17 cellular contexts compared by ENCODE assay signal in the genomic region with DNA sequence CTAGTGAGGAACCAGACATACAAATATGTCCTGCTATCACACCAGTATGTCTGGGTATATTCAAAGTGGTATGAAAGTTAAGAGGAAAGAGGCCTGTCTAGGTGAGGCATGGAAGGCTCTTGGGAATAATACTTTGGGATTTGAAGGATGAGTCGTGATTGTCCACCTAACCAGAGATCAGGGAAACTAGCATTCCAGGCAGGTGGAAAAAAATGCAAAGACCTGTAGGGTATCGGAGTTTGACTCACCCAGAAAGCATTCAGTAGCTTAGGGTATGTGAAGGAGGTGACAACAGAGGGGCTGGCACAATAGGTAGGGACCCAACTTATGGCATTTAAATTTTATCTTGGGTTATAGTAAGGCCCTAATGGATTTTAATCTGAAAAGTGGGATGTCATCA. TPM values are rescaled to one million over a fixed set of nuclear protein-coding genes. Genes with fewer than 3 reads are reported as not detected.
DNase-seq lines count a peak whose midpoint lies in the region; ATAC-seq, FAIRE-seq and TF ChIP-seq lines count a peak whose summit lies in the region.
"Had no signal": no experiment of that assay in that cellular context is flagged by ENCODE, and none has a peak within 500 bp of the region (broad histone marks: within the 10 kb centered on the region; RNA-seq: fewer than 3 reads in every experiment).

No MANE protein-coding gene starts in this region.

- no peaks in the 10 kb centered on the region; a peak in 1 of 5 replicates for H3K27me3 ChIP-seq in HepG2 (ENCODE audit: control insufficient read depth in 1 of 2, insufficient read depth in 2 of 2, low read length in 2 of 2)
- H3K27me3 ChIP-seq in right lobe of liver = no peaks in the 10 kb centered on the region
- no peaks in the 10 kb centered on the region for H3K27me3 ChIP-seq in uterus
- H3K27me3 ChIP-seq: BE2C, right atrium auricular region, stomach had no signal

- H3K27me3 Mint-ChIP-seq in activated T-helper 17 cell treated with anti-CD3 and anti-CD28 coated beads, Interleukin-2, amount 50 U/mL, for 72 hours = no peaks in the 10 kb centered on the region
- no peaks in the 10 kb centered on the region for H3K27me3 Mint-ChIP-seq in memory B cell

- H2AFZ ChIP-seq in HepG2 (ENCODE audit: low read length) = no peak overlapping the region

- peak overlapping the region; percentile 90; the same call in 1 of the 2 replicates for H3K4me2 ChIP-seq in HepG2 (ENCODE audit: low read depth, low read length)

- no peaks in the 10 kb centered on the region for H3K9me3 Mint-ChIP-seq in activated T-helper 17 cell treated with anti-CD3 and anti-CD28 coated beads, Interleukin-2, amount 50 U/mL, for 72 hours
- H3K9me3 Mint-ChIP-seq in memory B cell = no peaks in the 10 kb centered on the region

- in situ Hi-C loops in HepG2 (cut with HindIII; ENCODE audit: extremely low pct_ligation_motif_present, low pct_unique_long_range_greater_than_20kb) = no loop called here

- H3K4me1 ChIP-seq in HepG2 (ENCODE audit: insufficient read depth, low read length) (peaks cover 64% of the 10 kb centered on the region), right lobe of liver (peaks cover 0 to 46% (median 25%) of the 10 kb centered on the region in 4 donors), uterus (peaks cover 4 to 11% of the 10 kb centered on the region in 2 donors)
- H3K4me1 ChIP-seq: BE2C had no signal

- peaks cover 47% of the 10 kb centered on the region for H3K4me1 Mint-ChIP-seq in activated T-helper 17 cell treated with anti-CD3 and anti-CD28 coated beads, Interleukin-2, amount 50 U/mL, for 72 hours
- peaks cover 43% of the 10 kb centered on the region for H3K4me1 Mint-ChIP-seq in memory B cell

- H3K27ac Mint-ChIP-seq in activated T-helper 17 cell treated with anti-CD3 and anti-CD28 coated beads, Interleukin-2, amount 50 U/mL, for 72 hours = peak overlapping the region; percentile 83
- no peak overlapping the region for H3K27ac Mint-ChIP-seq in memory B cell

- intact Hi-C loops in HepG2 (cut with micrococcal nuclease; ENCODE audit: unreplicated experiment) = loop anchor here (10.0 kb wide), 2 partner anchors 68 to 192 kb away; a partner anchor contains a TSS
- intact Hi-C loops in right lobe of liver (cut with DNase I) = no loop called here
- intact Hi-C loops in uterus (cut with DNase I; ENCODE audit: low total_unique reads) = loop anchor here (5.0 kb wide), 1 partner anchor 66 kb away; a partner anchor contains a TSS

- TF ChIP-seq POLR2A in HepG2 (IDR thresholded peaks at IDR 0.05; ENCODE audit: insufficient read depth in 1 of 2, low read depth in 2 of 2, low read length in 2 of 2) = no peak
- no peak for TF ChIP-seq POLR2A in right lobe of liver (IDR thresholded peaks at IDR 0.05)
- TF ChIP-seq POLR2A in uterus (IDR thresholded peaks at IDR 0.05) = no peak

- H3K36me3 ChIP-seq in HepG2 (replicated peaks in 1 of 2; ENCODE audit: control insufficient read depth in 1 of 2, insufficient read depth in 2 of 2, low read length in 2 of 2) = peaks cover 10 to 12% of the 10 kb centered on the region in 2 experiments; a peak in 4 of 5 replicates
- H3K36me3 ChIP-seq in right lobe of liver = peaks cover 0 to 27% (median 3%) of the 10 kb centered on the region in 4 donors
- no peaks in the 10 kb centered on the region for H3K36me3 ChIP-seq in uterus

- ATAC-seq in HepG2 (no peak), right lobe of liver (no peak), memory B cell (ENCODE audit: low read depth) (no peak)
- ATAC-seq in activated T-helper 17 cell treated with anti-CD3 and anti-CD28 coated beads, Interleukin-2, amount 50 U/mL, for 72 hours (replicated peaks) = no peak

- WGBS in HepG2 (ENCODE audit: low lambda C conversion rate) = 72% methylated on average over 2 of the region's 2 CpGs
- 93% methylated on average over 2 of the region's 2 CpGs for whole genome bisulfite sequencing in right lobe of liver (ENCODE audit: insufficient coverage, low coverage, low lambda C conversion rate, missing lambda C conversion rate)

- no peak for TF ChIP-seq RAD21 in HepG2 (CRISPR knock-in tag; IDR thresholded peaks at IDR 0.05)

- TF ChIP-seq CTCF in HepG2 (CRISPR knock-in tag; IDR thresholded peaks at IDR 0.05) (no peak), right lobe of liver (IDR thresholded peaks at IDR 0.05) (no peak), uterus (IDR thresholded peaks at IDR 0.05) (no peak)

- BruUV-seq in HepG2 (replicated peaks; lab: Mats Ljungman, UMichigan) = no TSS peak

- POLR2A ChIA-PET in HepG2 (lab: Yijun Ruan, JAX) = no interaction called here

- H3K36me3 Mint-ChIP-seq in activated T-helper 17 cell treated with anti-CD3 and anti-CD28 coated beads, Interleukin-2, amount 50 U/mL, for 72 hours (ENCODE audit: low read depth) = peaks cover 47% of the 10 kb centered on the region
- H3K36me3 Mint-ChIP-seq in memory B cell = peaks cover 17% of the 10 kb centered on the region

- H3K27ac ChIP-seq in HepG2 (ENCODE audit: extremely low read length, insufficient read depth, low read length) (no peak overlapping the region), right lobe of liver (no peak overlapping the region), uterus (peak overlapping the region; percentile 83 to 89)

- H3K9me3 ChIP-seq in HepG2 (ENCODE audit: low read length) (no peaks in the 10 kb centered on the region), right lobe of liver (no peaks in the 10 kb centered on the region), uterus (no peaks in the 10 kb centered on the region)
- H3K9me3 ChIP-seq: BE2C, right atrium auricular region, stomach had no signal

- no peak for FAIRE-seq in HepG2 (lab: Jason Lieb, UNC)
- FAIRE-seq: HTR-8/SVneo had no signal

- CTCF ChIA-PET in HepG2 (lab: Yijun Ruan, JAX; ENCODE audit: low intra/inter-chr PET ratio, low total read pairs) = no interaction called here

- H3K4me3 ChIP-seq in HepG2 (replicated peaks in 1 of 3; ENCODE audit: insufficient read depth in 1 of 3, low read depth in 2 of 3, low read length in 3 of 3) (no peak overlapping the region), right lobe of liver (no peak overlapping the region), uterus (no peak overlapping the region)

- H3K9ac ChIP-seq in HepG2 (ENCODE audit: insufficient read depth, low read depth, low read length) = no peak overlapping the region

- peaks cover 13% of the 10 kb centered on the region for H3K79me2 ChIP-seq in HepG2 (ENCODE audit: insufficient read depth, low read length)

- DNase-seq in HepG2 (ENCODE audit: low spot score) = no peak
- no peak for DNase-seq in right lobe of liver
- DNase-seq in memory B cell (ENCODE audit: low spot score in 2 of 2) = no peak
- no peak for DNase-seq in uterus
- no peak for DNase-seq in NCI-H774 (lab: John Stamatoyannopoulos, UW)
- no peak for DNase-seq in NCI-H146 treated with DMSO at 0.1 percent for 48 hours (lab: John Stamatoyannopoulos, UW; ENCODE audit: unreplicated experiment)
- no peak for DNase-seq in NCI-H2029 (lab: John Stamatoyannopoulos, UW)
- DNase-seq: BE2C, GDM1, NCI-H1417, NCI-H510A, stomach had no signal

- no peaks in the 10 kb centered on the region; the same call in 1 of the 2 replicates for H4K20me1 ChIP-seq in HepG2 (ENCODE audit: insufficient read depth, low read length)

- TF ChIP-seq EP300 in HepG2 (IDR thresholded peaks at IDR 0.05; ENCODE audit: low read depth in 2 of 2, low read length in 2 of 2) (no peak), HepG2 (CRISPR knock-in tag; IDR thresholded peaks at IDR 0.05; ENCODE audit: borderline replicate concordance) (no peak)

- peak overlapping the region; percentile 88 for H3K4me3 Mint-ChIP-seq in activated T-helper 17 cell treated with anti-CD3 and anti-CD28 coated beads, Interleukin-2, amount 50 U/mL, for 72 hours
- H3K4me3 Mint-ChIP-seq in memory B cell = peak overlapping the region; percentile 92

RNA-seq across cellular contexts. Expression of a gene that starts 0.9 kb away (rescaled TPM):
- total RNA-seq in HepG2 (2016; rRNA removed; fragmentation: Illumina TruSeq; extraction: Trizol) = 15.3 and 17.4 TPM in 2 replicates
- 1.1 and 1.3 TPM in 2 replicates for total RNA-seq in HepG2 (2016; cell fraction: cytosol; rRNA removed; fragmentation: Illumina TruSeq; extraction: Trizol; ENCODE audit: low read depth)
- total RNA-seq in HepG2 (2016; cell fraction: insoluble cytoplasmic fraction; rRNA removed; fragmentation: Illumina TruSeq; extraction: Trizol) = 15.1 and 16.2 TPM in 2 replicates
- total RNA-seq in HepG2 (2016; cell fraction: membrane; rRNA removed; fragmentation: Illumina TruSeq; extraction: Trizol) = 5.5 and 6.0 TPM in 2 replicates
- total RNA-seq in HepG2 (2016; cell fraction: nucleus; rRNA removed; fragmentation: Illumina TruSeq; extraction: Trizol) = 11.1 and 12.7 TPM in 2 replicates
- 2.5 and 3.7 TPM in 2 replicates for polyA plus RNA-seq in HepG2 (2011; rRNA removed)
- polyA plus RNA-seq in HepG2 (2011; cell fraction: cytosol; rRNA removed) = 2.9 and 3.6 TPM in 2 replicates
- polyA plus RNA-seq in HepG2 (2011; cell fraction: nucleus; rRNA removed) = 3.9 and 4.0 TPM in 2 replicates
- 6.1 and 8.3 TPM in 2 replicates for polyA plus RNA-seq in HepG2 (2012)
- polyA plus RNA-seq in HepG2 (2016; cell fraction: cytosol; fragmentation: Illumina TruSeq; extraction: Trizol; ENCODE audit: low read depth) = 0.40 and 0.53 TPM in 2 replicates
- 9.9 TPM in 2 replicates for polyA plus RNA-seq in HepG2 (2016; cell fraction: insoluble cytoplasmic fraction; fragmentation: Illumina TruSeq; extraction: Trizol; ENCODE audit: low read depth)
- polyA plus RNA-seq in HepG2 (2016; cell fraction: membrane; fragmentation: Illumina TruSeq; extraction: Trizol; ENCODE audit: low read depth) = 2.0 TPM in 2 replicates
- 7.0 and 7.4 TPM in 2 replicates for polyA plus RNA-seq in HepG2 (2016; cell fraction: nucleus; fragmentation: Illumina TruSeq; extraction: Trizol; ENCODE audit: insufficient read depth, low read depth)
- 9.4 and 12.7 TPM in 2 replicates for polyA minus RNA-seq in HepG2 (2011; rRNA and poly(A)+ RNA removed; ENCODE audit: low replicate concordance)
- polyA minus RNA-seq in HepG2 (2011; cell fraction: cytosol; rRNA and poly(A)+ RNA removed) = 4.7 and 7.7 TPM in 2 replicates
- polyA minus RNA-seq in HepG2 (2011; cell fraction: nucleus; rRNA and poly(A)+ RNA removed) = 12.1 and 12.8 TPM in 2 replicates
- 10 to 100 TPM in 3 of 6 experiments, 1 to 10 TPM in 3; 9.4 to 11.7 (median 10.0) TPM for total RNA-seq in right lobe of liver
- 10 to 100 TPM; 13.2 to 18.1 TPM for total RNA-seq in activated T-helper 17 cell treated with anti-CD3 and anti-CD28 coated beads, Interleukin-2, amount 50 U/mL, for 72 hours
- 10 to 100 TPM in 2 of 4 donors, 1 to 10 TPM in 2; 3.8 to 22.9 (median 10.6) TPM for total RNA-seq in uterus

RNA-seq across cellular contexts. Expression of a gene that starts 1.9 kb away (rescaled TPM):
- total RNA-seq in HepG2 (2016; rRNA removed; fragmentation: Illumina TruSeq; extraction: Trizol) (91.4 and 109 TPM in 2 replicates), right lobe of liver (100 to 1,000 TPM in 1 of 6 experiments, 10 to 100 TPM in 5; 51.7 to 105 (median 60.8) TPM), uterus (100 to 1,000 TPM in 3 of 4 donors, 10 to 100 TPM in 1; 77.4 to 273 (median 122) TPM)
- 58.0 and 67.8 TPM in 2 replicates for total RNA-seq in HepG2 (2016; cell fraction: cytosol; rRNA removed; fragmentation: Illumina TruSeq; extraction: Trizol; ENCODE audit: low read depth)
- 93.2 and 123 TPM in 2 replicates for total RNA-seq in HepG2 (2016; cell fraction: insoluble cytoplasmic fraction; rRNA removed; fragmentation: Illumina TruSeq; extraction: Trizol)
- 81.4 and 93.0 TPM in 2 replicates for total RNA-seq in HepG2 (2016; cell fraction: membrane; rRNA removed; fragmentation: Illumina TruSeq; extraction: Trizol)
- 56.8 and 68.2 TPM in 2 replicates for total RNA-seq in HepG2 (2016; cell fraction: nucleus; rRNA removed; fragmentation: Illumina TruSeq; extraction: Trizol)
- 135 and 140 TPM in 2 replicates for polyA plus RNA-seq in HepG2 (2011; rRNA removed)
- polyA plus RNA-seq in HepG2 (2011; cell fraction: cytosol; rRNA removed) = 137 and 195 TPM in 2 replicates
- polyA plus RNA-seq in HepG2 (2011; cell fraction: nucleus; rRNA removed) = 91.2 and 100 TPM in 2 replicates
- 62.4 and 85.6 TPM in 2 replicates for polyA plus RNA-seq in HepG2 (2012)
- 87.4 and 101 TPM in 2 replicates for polyA plus RNA-seq in HepG2 (2016; cell fraction: cytosol; fragmentation: Illumina TruSeq; extraction: Trizol; ENCODE audit: low read depth)
- polyA plus RNA-seq in HepG2 (2016; cell fraction: insoluble cytoplasmic fraction; fragmentation: Illumina TruSeq; extraction: Trizol; ENCODE audit: low read depth) = 119 and 134 TPM in 2 replicates
- 90.2 and 107 TPM in 2 replicates for polyA plus RNA-seq in HepG2 (2016; cell fraction: membrane; fragmentation: Illumina TruSeq; extraction: Trizol; ENCODE audit: low read depth)
- 144 and 151 TPM in 2 replicates for polyA plus RNA-seq in HepG2 (2016; cell fraction: nucleus; fragmentation: Illumina TruSeq; extraction: Trizol; ENCODE audit: insufficient read depth, low read depth)
- polyA minus RNA-seq in HepG2 (2011; rRNA and poly(A)+ RNA removed; ENCODE audit: low replicate concordance) = 60.5 and 88.3 TPM in 2 replicates
- polyA minus RNA-seq in HepG2 (2011; cell fraction: cytosol; rRNA and poly(A)+ RNA removed) = 29.7 and 35.1 TPM in 2 replicates
- polyA minus RNA-seq in HepG2 (2011; cell fraction: nucleus; rRNA and poly(A)+ RNA removed) = 20.3 and 21.4 TPM in 2 replicates
- total RNA-seq in activated T-helper 17 cell treated with anti-CD3 and anti-CD28 coated beads, Interleukin-2, amount 50 U/mL, for 72 hours = 10 to 100 TPM; 87.6 to 98.9 TPM

RNA-seq across cellular contexts. Expression of a gene that starts 7.2 kb away (rescaled TPM):
- total RNA-seq in HepG2 (2016; rRNA removed; fragmentation: Illumina TruSeq; extraction: Trizol) (0.24 TPM in 1 of 2 replicates, not detected in the other), right lobe of liver (1 to 10 TPM in 2 of 6 experiments, under 1 TPM in 1, not detected in 3; 0.68 to 1.5 (median 1.2) TPM), uterus (1 to 10 TPM in 1 of 4 donors, under 1 TPM in 1, not detected in 2; 0.62 to 2.1 TPM)
- total RNA-seq in HepG2 (2016; cell fraction: cytosol; rRNA removed; fragmentation: Illumina TruSeq; extraction: Trizol; ENCODE audit: low read depth) = 3.3 and 3.5 TPM in 2 replicates
- total RNA-seq in HepG2 (2016; cell fraction: insoluble cytoplasmic fraction; rRNA removed; fragmentation: Illumina TruSeq; extraction: Trizol) = 0.37 TPM in 1 of 2 replicates, not detected in the other
- total RNA-seq in HepG2 (2016; cell fraction: membrane; rRNA removed; fragmentation: Illumina TruSeq; extraction: Trizol) = not detected in 2 replicates
- 0.97 and 1.4 TPM in 2 replicates for total RNA-seq in HepG2 (2016; cell fraction: nucleus; rRNA removed; fragmentation: Illumina TruSeq; extraction: Trizol)
- polyA plus RNA-seq in HepG2 (2011; rRNA removed) = 0.17 and 0.24 TPM in 2 replicates
- polyA plus RNA-seq in HepG2 (2011; cell fraction: cytosol; rRNA removed) = 0.28 and 0.44 TPM in 2 replicates
- 0.29 and 0.54 TPM in 2 replicates for polyA plus RNA-seq in HepG2 (2011; cell fraction: nucleus; rRNA removed)
- not detected in 2 replicates for polyA plus RNA-seq in HepG2 (2012)
- polyA plus RNA-seq in HepG2 (2016; cell fraction: cytosol; fragmentation: Illumina TruSeq; extraction: Trizol; ENCODE audit: low read depth) = not detected in 2 replicates
- not detected in 2 replicates for polyA plus RNA-seq in HepG2 (2016; cell fraction: insoluble cytoplasmic fraction; fragmentation: Illumina TruSeq; extraction: Trizol; ENCODE audit: low read depth)
- polyA plus RNA-seq in HepG2 (2016; cell fraction: membrane; fragmentation: Illumina TruSeq; extraction: Trizol; ENCODE audit: low read depth) = not detected in 2 replicates
- not detected in 2 replicates for polyA plus RNA-seq in HepG2 (2016; cell fraction: nucleus; fragmentation: Illumina TruSeq; extraction: Trizol; ENCODE audit: insufficient read depth, low read depth)
- polyA minus RNA-seq in HepG2 (2011; rRNA and poly(A)+ RNA removed; ENCODE audit: low replicate concordance) = 1.0 and 1.8 TPM in 2 replicates
- polyA minus RNA-seq in HepG2 (2011; cell fraction: cytosol; rRNA and poly(A)+ RNA removed) = not detected in 2 replicates
- polyA minus RNA-seq in HepG2 (2011; cell fraction: nucleus; rRNA and poly(A)+ RNA removed) = 1.9 and 2.7 TPM in 2 replicates
- 1 to 10 TPM in 1 of 2 donors, under 1 TPM in 1; 0.87 to 2.0 TPM for total RNA-seq in activated T-helper 17 cell treated with anti-CD3 and anti-CD28 coated beads, Interleukin-2, amount 50 U/mL, for 72 hours

RNA-seq across cellular contexts. Expression of a gene that starts 31.6 kb away (rescaled TPM):
- total RNA-seq in HepG2 (2016; rRNA removed; fragmentation: Illumina TruSeq; extraction: Trizol) (not detected in 2 replicates), right lobe of liver (not detected), uterus (not detected)
- not detected in 2 replicates for total RNA-seq in HepG2 (2016; cell fraction: cytosol; rRNA removed; fragmentation: Illumina TruSeq; extraction: Trizol; ENCODE audit: low read depth)
- not detected in 2 replicates for total RNA-seq in HepG2 (2016; cell fraction: insoluble cytoplasmic fraction; rRNA removed; fragmentation: Illumina TruSeq; extraction: Trizol)
- not detected in 2 replicates for total RNA-seq in HepG2 (2016; cell fraction: membrane; rRNA removed; fragmentation: Illumina TruSeq; extraction: Trizol)
- total RNA-seq in HepG2 (2016; cell fraction: nucleus; rRNA removed; fragmentation: Illumina TruSeq; extraction: Trizol) = not detected in 2 replicates
- not detected in 2 replicates for polyA plus RNA-seq in HepG2 (2011; rRNA removed)
- not detected in 2 replicates for polyA plus RNA-seq in HepG2 (2011; cell fraction: cytosol; rRNA removed)
- not detected in 2 replicates for polyA plus RNA-seq in HepG2 (2011; cell fraction: nucleus; rRNA removed)
- not detected in 2 replicates for polyA plus RNA-seq in HepG2 (2012)
- polyA plus RNA-seq in HepG2 (2016; cell fraction: cytosol; fragmentation: Illumina TruSeq; extraction: Trizol; ENCODE audit: low read depth) = not detected in 2 replicates
- polyA plus RNA-seq in HepG2 (2016; cell fraction: insoluble cytoplasmic fraction; fragmentation: Illumina TruSeq; extraction: Trizol; ENCODE audit: low read depth) = not detected in 2 replicates
- polyA plus RNA-seq in HepG2 (2016; cell fraction: membrane; fragmentation: Illumina TruSeq; extraction: Trizol; ENCODE audit: low read depth) = not detected in 2 replicates
- not detected in 2 replicates for polyA plus RNA-seq in HepG2 (2016; cell fraction: nucleus; fragmentation: Illumina TruSeq; extraction: Trizol; ENCODE audit: insufficient read depth, low read depth)
- polyA minus RNA-seq in HepG2 (2011; rRNA and poly(A)+ RNA removed; ENCODE audit: low replicate concordance) = not detected in 2 replicates
- not detected in 2 replicates for polyA minus RNA-seq in HepG2 (2011; cell fraction: cytosol; rRNA and poly(A)+ RNA removed)
- polyA minus RNA-seq in HepG2 (2011; cell fraction: nucleus; rRNA and poly(A)+ RNA removed) = not detected in 2 replicates
- total RNA-seq in activated T-helper 17 cell treated with anti-CD3 and anti-CD28 coated beads, Interleukin-2, amount 50 U/mL, for 72 hours = not detected
- total RNA-seq: esophagus mucosa, right atrium auricular region, RPMI7951, stomach had no signal
- polyA plus RNA-seq: stomach had no signal

Comparison
In these comparisons a context has a peak if more than half of its experiments do, and no peak if none do; other contexts are left out.
1. intact Hi-C loops: an anchor here in HepG2 (10.0 kb wide) and uterus (5.0 kb wide); none called in right lobe of liver.
2. H3K27ac ChIP-seq: peak in uterus (2 of 2); none in HepG2 (single experiment) and right lobe of liver (0 of 3).